In genomic region chr7:120797026-120797645, GRCh38 we compare ENCODE assay signal across 23 cellular contexts.
DNase-seq lines count a peak whose midpoint lies in the region; ATAC-seq, FAIRE-seq and TF ChIP-seq lines count a peak whose summit lies in the region.
"Had no signal": no experiment of that assay in that cellular context is flagged by ENCODE, and none has a peak within 500 bp of the region (broad histone marks: within the 10 kb centered on the region; RNA-seq: fewer than 3 reads in every experiment).

No MANE protein-coding gene starts in this region.

- H2BK15ac ChIP-seq in mesendoderm (replicated peaks; ENCODE audit: low read depth): no peak overlapping the region

- H2AK5ac ChIP-seq in mesendoderm (ENCODE audit: low read length): no peak overlapping the region

- BruUV-seq in K562 (replicated peaks; lab: Mats Ljungman, UMichigan): no TSS peak

- peak overlapping the region; percentile 80 for H3K18ac ChIP-seq in mesendoderm (ENCODE audit: low read length)

- H3K56ac ChIP-seq in mesendoderm (ENCODE audit: low read length): no peak overlapping the region

- H2BK5ac ChIP-seq in mesendoderm (ENCODE audit: low read length): no peak overlapping the region

- no peak for TF ChIP-seq RAD21 in K562 (CRISPR knock-in tag; conservative IDR thresholded peaks at IDR 0.05 in 1 of 2, IDR thresholded peaks at IDR 0.05 in 1 of 2)

- H3K4me1 ChIP-seq in heart left ventricle (peaks cover 0 to 22% (median 3%) of the 10 kb centered on the region in 12 donors), K562 (replicated peaks in 1 of 2; ENCODE audit: control insufficient read depth in 2 of 2, insufficient read depth in 2 of 2, low read length in 2 of 2) (no peaks in the 10 kb centered on the region; a peak in 1 of 5 replicates), mesendoderm (ENCODE audit: control insufficient read depth, low read depth, low read length) (peaks cover 8% of the 10 kb centered on the region)
- H3K4me1 ChIP-seq: A549; BLaER1 treated with 17β-estradiol and CSF1 and Interleukin-3, amounts not matched to agents 10 nM and 100 nM had no signal

- peaks cover 0 to 8% (median 0%) of the 10 kb centered on the region in 12 donors for H3K9me3 ChIP-seq in heart left ventricle
- no peaks in the 10 kb centered on the region for H3K9me3 ChIP-seq in K562 (replicated peaks; ENCODE audit: control insufficient read depth, insufficient read depth, low read depth, low read length)
- H3K9me3 ChIP-seq: A549 had no signal

- no peak overlapping the region for H3K4ac ChIP-seq in mesendoderm (ENCODE audit: low read depth, low read length)

- no peak for FAIRE-seq in K562 (lab: Jason Lieb, UNC)
- FAIRE-seq: A549, G401.6, GM12891, GM18507 had no signal

- no peak overlapping the region for H3K9ac ChIP-seq in K562 (ENCODE audit: insufficient read depth in 1 of 2, low read depth in 2 of 2, low read length in 2 of 2)
- H3K9ac ChIP-seq in mesendoderm (ENCODE audit: low read length): no peak overlapping the region
- H3K9ac ChIP-seq: BLaER1 treated with 17β-estradiol and CSF1 and Interleukin-3, amounts not matched to agents 10 nM and 100 nM had no signal

- H3K23ac ChIP-seq in mesendoderm (ENCODE audit: low read length): no peak overlapping the region

- TF ChIP-seq POLR2A in heart left ventricle (IDR thresholded peaks at IDR 0.05): no peak
- no peak for TF ChIP-seq POLR2A in K562 (conservative IDR thresholded peaks at IDR 0.05)
- TF ChIP-seq POLR2A in erythroblast (IDR thresholded peaks at IDR 0.05; ENCODE audit: low read length): no peak

- 89 to 95% (median 92%) methylated on average over 7 of the region's 7 CpGs for WGBS in heart left ventricle, 4 donors
- WGBS in K562 (ENCODE audit: insufficient coverage, low coverage, missing lambda C conversion rate): 12% methylated on average over 7 of the region's 7 CpGs
- no CpG with 5 or more reads among the region's 7 CpGs for WGBS in mesendoderm (ENCODE audit: extremely low coverage, insufficient coverage, low lambda C conversion rate)

- CTCF ChIA-PET in K562 (lab: Yijun Ruan, JAX; ENCODE audit: low intra/inter-chr PET ratio): no interaction called here

- H3K27me3 ChIP-seq in heart left ventricle (no peaks in the 10 kb centered on the region), K562 (ENCODE audit: control insufficient read depth in 2 of 2, insufficient read depth in 2 of 2, low read length in 2 of 2) (0 out of 5 replicates have a peak, but pooled peaks cover 0 to 3% of the 10 kb centered on the region in 2 experiments), mesendoderm (ENCODE audit: insufficient read depth, low read length, poor library complexity) (no peaks in the 10 kb centered on the region)
- H3K27me3 ChIP-seq: BLaER1 treated with 17β-estradiol and CSF1 and Interleukin-3, amounts not matched to agents 10 nM and 100 nM had no signal

- H2AFZ ChIP-seq in K562 (ENCODE audit: low read depth, low read length): no peak overlapping the region

- ATAC-seq in heart left ventricle: peak in 3 of 4 donors; percentile 18 to 47 (median 46)
- ATAC-seq in Right ventricle myocardium superior (ENCODE audit: poor library complexity): no peak
- peak; percentile 51 for ATAC-seq in left ventricle myocardium superior
- ATAC-seq in left cardiac atrium: no peak
- peak; percentile 9; the same call in 1 of the 3 replicates for ATAC-seq in K562
- ATAC-seq: A549; CD8-positive, alpha-beta T cell had no signal

- no peaks in the 10 kb centered on the region for H3K79me2 ChIP-seq in K562 (ENCODE audit: control insufficient read depth, insufficient read depth, low read length)
- no peaks in the 10 kb centered on the region for H3K79me2 ChIP-seq in mesendoderm (ENCODE audit: control insufficient read depth, insufficient read depth, low read length)

- no peaks in the 10 kb centered on the region for H3K9me1 ChIP-seq in K562 (ENCODE audit: control insufficient read depth, insufficient read depth, low read length)

- no peak overlapping the region for H4K8ac ChIP-seq in mesendoderm (ENCODE audit: low read depth, low read length)

- H3K4me3 ChIP-seq in heart left ventricle: no peak overlapping the region
- no peak overlapping the region for H3K4me3 ChIP-seq in K562
- no peak overlapping the region for H3K4me3 ChIP-seq in mesendoderm (ENCODE audit: low read length)
- H3K4me3 ChIP-seq: A549; BLaER1 treated with 17β-estradiol and CSF1 and Interleukin-3, amounts not matched to agents 10 nM and 100 nM had no signal

- H3K4me2 ChIP-seq in K562 (ENCODE audit: insufficient read depth, low read length): no peak overlapping the region
- no peak overlapping the region for H3K4me2 ChIP-seq in mesendoderm (ENCODE audit: low read length)
- H3K4me2 ChIP-seq: A549; BLaER1 treated with 17β-estradiol and CSF1 and Interleukin-3, amounts not matched to agents 10 nM and 100 nM had no signal

- no peaks in the 10 kb centered on the region for H4K20me1 ChIP-seq in K562 (replicated peaks; ENCODE audit: control insufficient read depth, insufficient read depth, low read length)
- H4K20me1 ChIP-seq: BLaER1 treated with 17β-estradiol and CSF1 and Interleukin-3, amounts not matched to agents 10 nM and 100 nM had no signal

- intact Hi-C loops in heart left ventricle (cut with DNase I): loop anchor here in 4 of 10 donors (10.0 kb wide), 1 partner anchor 308 kb away; no protein-coding TSS in a partner anchor
- intact Hi-C loops in Right ventricle myocardium superior (cut with DNase I): no loop called here
- intact Hi-C loops in left ventricle myocardium superior (cut with micrococcal nuclease): no loop called here
- intact Hi-C loops in left cardiac atrium (cut with DNase I): loop anchor here (2.0 to 5.0 kb wide), 2 partner anchors 305 to 308 kb away; no protein-coding TSS in a partner anchor
- intact Hi-C loops in K562 (cut with micrococcal nuclease): no loop called here

- no peak for TF ChIP-seq CTCF in heart left ventricle (IDR thresholded peaks at IDR 0.05)
- no peak for TF ChIP-seq CTCF in K562 (IDR thresholded peaks at IDR 0.05 in 2 of 3, conservative IDR thresholded peaks at IDR 0.05 in 1 of 3; ENCODE audit: insufficient read depth in 2 of 3, low read depth in 1 of 3, low read length in 3 of 3)

- DNase-seq in heart left ventricle: no peak
- no peak for DNase-seq in Right ventricle myocardium superior
- DNase-seq in left ventricle myocardium superior: no peak
- no peak for DNase-seq in left cardiac atrium
- no peak for DNase-seq in K562 (ENCODE audit: extremely low read depth in 1 of 4, low spot score in 3 of 4)
- DNase-seq in mesendoderm: no peak
- DNase-seq in DMS153 treated with DMSO at 0.1 percent for 48 hours (lab: John Stamatoyannopoulos, UW; ENCODE audit: unreplicated experiment): no peak
- DNase-seq in erythroblast (lab: John Stamatoyannopoulos, UW): no peak
- DNase-seq: AML-193; CD4-positive, alpha-beta T cell; CD8-positive, alpha-beta T cell; COR-L47; DMS 273 treated with DMSO at 0.1 percent for 48 hours; DMS153; DMS79 treated with DMSO at 0.1 percent for 48 hours; GF-D8 had no signal

- H3K79me1 ChIP-seq in mesendoderm (ENCODE audit: low read length): no peaks in the 10 kb centered on the region

- no peak overlapping the region for H4K5ac ChIP-seq in mesendoderm (ENCODE audit: low read length)

- H3K27ac ChIP-seq in heart left ventricle: peak overlapping the region in 2 of 12 donors; percentile 27 to 32
- no peak overlapping the region for H3K27ac ChIP-seq in K562 (ENCODE audit: extremely low read depth, low read depth, low read length)
- H3K27ac ChIP-seq in mesendoderm (ENCODE audit: low read depth, low read length): no peak overlapping the region
- H3K27ac ChIP-seq: 22Rv1; A549; BLaER1 treated with 17β-estradiol and CSF1 and Interleukin-3, amounts not matched to agents 10 nM and 100 nM; C4-2B had no signal

- peak overlapping the region; percentile 2 for H2BK120ac ChIP-seq in mesendoderm (ENCODE audit: low read depth, low read length)

- TF ChIP-seq EP300 in K562 (IDR thresholded peaks at IDR 0.05; ENCODE audit: low read length): no peak

- in situ Hi-C loops in K562 (cut with MboI): loop anchor here (10.0 to 25.0 kb wide), 2 partner anchors 518 to 740 kb away; no protein-coding TSS in a partner anchor

- H3K36me3 ChIP-seq in heart left ventricle (peaks cover 0 to 3% (median 0%) of the 10 kb centered on the region in 9 donors), K562 (ENCODE audit: control insufficient read depth, insufficient read depth, low read length) (no peaks in the 10 kb centered on the region), mesendoderm (ENCODE audit: control insufficient read depth, insufficient read depth, low read length) (no peaks in the 10 kb centered on the region)
- H3K36me3 ChIP-seq: BLaER1 treated with 17β-estradiol and CSF1 and Interleukin-3, amounts not matched to agents 10 nM and 100 nM had no signal

- POLR2A ChIA-PET in K562 (lab: Yijun Ruan, JAX): interaction anchor here (1.1 kb wide), 1 partner anchor 12 kb away, joined by 3 read pairs; no protein-coding TSS in a partner anchor

TF ChIP-seq in K562, 482 proteins besides CTCF, POLR2A, EP300 and RAD21:
- TF ChIP-seq BRF1 (IDR thresholded peaks at IDR 0.05; ENCODE audit: borderline replicate concordance, extremely low read depth, insufficient read length) (no peak), JUNB (CRISPR knock-in tag; conservative IDR thresholded peaks at IDR 0.05) (no peak), RBM34 (IDR thresholded peaks at IDR 0.05; ENCODE audit: borderline replicate concordance, insufficient read depth, low read length) (no peak), L3MBTL2 (IDR thresholded peaks at IDR 0.05) (peak; percentile 26; the same call in 1 of the 2 replicates)
- TF ChIP-seq, protein P1, sequence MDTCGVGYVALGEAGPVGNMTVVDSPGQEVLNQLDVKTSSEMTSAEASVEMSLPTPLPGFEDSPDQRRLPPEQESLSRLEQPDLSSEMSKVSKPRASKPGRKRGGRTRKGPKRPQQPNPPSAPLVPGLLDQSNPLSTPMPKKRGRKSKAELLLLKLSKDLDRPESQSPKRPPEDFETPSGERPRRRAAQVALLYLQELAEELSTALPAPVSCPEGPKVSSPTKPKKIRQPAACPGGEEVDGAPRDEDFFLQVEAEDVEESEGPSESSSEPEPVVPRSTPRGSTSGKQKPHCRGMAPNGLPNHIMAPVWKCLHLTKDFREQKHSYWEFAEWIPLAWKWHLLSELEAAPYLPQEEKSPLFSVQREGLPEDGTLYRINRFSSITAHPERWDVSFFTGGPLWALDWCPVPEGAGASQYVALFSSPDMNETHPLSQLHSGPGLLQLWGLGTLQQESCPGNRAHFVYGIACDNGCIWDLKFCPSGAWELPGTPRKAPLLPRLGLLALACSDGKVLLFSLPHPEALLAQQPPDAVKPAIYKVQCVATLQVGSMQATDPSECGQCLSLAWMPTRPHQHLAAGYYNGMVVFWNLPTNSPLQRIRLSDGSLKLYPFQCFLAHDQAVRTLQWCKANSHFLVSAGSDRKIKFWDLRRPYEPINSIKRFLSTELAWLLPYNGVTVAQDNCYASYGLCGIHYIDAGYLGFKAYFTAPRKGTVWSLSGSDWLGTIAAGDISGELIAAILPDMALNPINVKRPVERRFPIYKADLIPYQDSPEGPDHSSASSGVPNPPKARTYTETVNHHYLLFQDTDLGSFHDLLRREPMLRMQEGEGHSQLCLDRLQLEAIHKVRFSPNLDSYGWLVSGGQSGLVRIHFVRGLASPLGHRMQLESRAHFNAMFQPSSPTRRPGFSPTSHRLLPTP (IDR thresholded peaks at IDR 0.05; ENCODE audit: borderline replicate concordance, extremely low read depth, insufficient read length): no peak
TF ChIP-seq in K562: peak in this region for 1.

Comparison
In these comparisons a context has a peak if more than half of its experiments do, and no peak if none do; other contexts are left out.
1. ATAC-seq: peak in heart left ventricle (3 of 4), left ventricle myocardium superior (single experiment) and K562 (single experiment); none in Right ventricle myocardium superior (single experiment) and left cardiac atrium (0 of 2).
2. intact Hi-C loops: an anchor here in left cardiac atrium (2.0 to 5.0 kb wide); none called in Right ventricle myocardium superior, left ventricle myocardium superior and K562.